ENCODE assay signal across 8 cellular contexts in genomic region chr6:159789377-159790148, GRCh38. TPM values are rescaled to one million over a fixed set of nuclear protein-coding genes. Genes with fewer than 3 reads are reported as not detected.
DNase-seq lines count a peak whose midpoint lies in the region; ATAC-seq and TF ChIP-seq lines count a peak whose summit lies in the region.

Gene TCP1 (minus strand): TSS chr6:159789602. CDS start chr6:159789468, 134 bp downstream.

- no peak for TF ChIP-seq CTCF in BJ (IDR thresholded peaks at IDR 0.05; ENCODE audit: insufficient read depth, low read depth, low read length)
- no peak for TF ChIP-seq CTCF in colonic mucosa (IDR thresholded peaks at IDR 0.05)

- H3K4me1 ChIP-seq in colonic mucosa: peaks cover 19% of the 10 kb centered on the region

- peaks cover 3% of the 10 kb centered on the region for H3K27me3 Mint-ChIP-seq in activated CD4-positive, alpha-beta T cell treated with anti-CD3 and anti-CD28 coated beads, Interleukin-2, amount 10 ng/mL, durations not matched to agents 24 days and 14 days

- peak within 1 kb of the TSS; percentile 95 to 97 for H3K9ac ChIP-seq in colonic mucosa (ENCODE audit: low read depth in 2 of 2, low read length in 2 of 2)

- H3K4me3 Mint-ChIP-seq in activated CD4-positive, alpha-beta T cell treated with anti-CD3 and anti-CD28 coated beads, Interleukin-2, amount 10 ng/mL, durations not matched to agents 24 days and 14 days: peak within 1 kb of the TSS; percentile 97

- no peaks in the 10 kb centered on the region for H3K9me3 Mint-ChIP-seq in activated CD4-positive, alpha-beta T cell treated with anti-CD3 and anti-CD28 coated beads, Interleukin-2, amount 10 ng/mL, durations not matched to agents 24 days and 14 days

- CTCF ChIA-PET in BJ (lab: Yijun Ruan, JAX): interaction anchor here (0.6 to 5.5 kb wide), 3 partner anchors 64 to 98 kb away, joined by 3 to 33 read pairs (median 3); no protein-coding TSS in a partner anchor

- intact Hi-C loops in activated CD4-positive, alpha-beta T cell treated with anti-CD3 and anti-CD28 coated beads, Interleukin-2, amount 10 ng/mL, durations not matched to agents 24 days and 14 days (cut with micrococcal nuclease): loop anchor here (1.0 to 10.0 kb wide), 8 partner anchors 27 to 315 kb away; partner anchors contain the start of genes ACAT2, IGF2R and WTAP
- intact Hi-C loops in colonic mucosa (cut with DNase I): loop anchor here (5.0 kb wide), 1 partner anchor 97 kb away; the partner anchor contains the start of gene SOD2

- H3K27ac ChIP-seq in colonic mucosa: peak within 1 kb of the TSS; percentile 95

- ATAC-seq in GM19324 (IDR thresholded peaks at IDR 0.05; ENCODE audit: low FRiP score, unreplicated experiment): peak; percentile 89
- ATAC-seq in HG03469 (IDR thresholded peaks at IDR 0.05; ENCODE audit: unreplicated experiment): peak; percentile 58

- peaks cover 72% of the 10 kb centered on the region for H3K36me3 Mint-ChIP-seq in activated CD4-positive, alpha-beta T cell treated with anti-CD3 and anti-CD28 coated beads, Interleukin-2, amount 10 ng/mL, durations not matched to agents 24 days and 14 days (ENCODE audit: low read depth)

- H3K9me3 ChIP-seq in colonic mucosa: no peaks in the 10 kb centered on the region

- H3K4me3 ChIP-seq in BJ (ENCODE audit: low read depth, low read length) (peak within 1 kb of the TSS; percentile 87), colonic mucosa (peak within 1 kb of the TSS; percentile 85)

- H3K27me3 ChIP-seq in BJ (ENCODE audit: control insufficient read depth, insufficient read depth, low read length) (no peaks in the 10 kb centered on the region), colonic mucosa (no peaks in the 10 kb centered on the region)

- peak within 1 kb of the TSS; percentile 98 for H3K27ac Mint-ChIP-seq in activated CD4-positive, alpha-beta T cell treated with anti-CD3 and anti-CD28 coated beads, Interleukin-2, amount 10 ng/mL, durations not matched to agents 24 days and 14 days

- peaks cover 46% of the 10 kb centered on the region for H3K4me1 Mint-ChIP-seq in activated CD4-positive, alpha-beta T cell treated with anti-CD3 and anti-CD28 coated beads, Interleukin-2, amount 10 ng/mL, durations not matched to agents 24 days and 14 days

- POLR2A ChIA-PET in BJ (lab: Charles Lee): interaction anchor here (0.5 to 1.7 kb wide), 6 partner anchors 30 to 97 kb away, joined by 3 to 5 read pairs (median 4); no protein-coding TSS in a partner anchor

- DNase-seq in BJ (ENCODE audit: low read depth) (peak; percentile 99), NCI-H526 treated with DMSO at 0.1 percent for 48 hours (lab: John Stamatoyannopoulos, UW) (peak; percentile 98), colonic mucosa (peak; percentile 100), kidney tubule cell (ENCODE audit: low spot score) (peak; percentile 100)
- DNase-seq in activated CD4-positive, alpha-beta T cell treated with anti-CD3 and anti-CD28 coated beads, Interleukin-2, amount 10 ng/mL, durations not matched to agents 24 days and 14 days: peak; percentile 100
- DNase-seq in stimulated activated CD4-positive, alpha-beta T cell treated with anti-CD3 and anti-CD28 coated beads, Interleukin-1b, Interleukin-23, amount 100 ng/mL, for 24 hours (ENCODE audit: low read depth in 4 of 4, low spot score in 1 of 4): peak; percentile 97 to 100 (median 98)

- H3K36me3 ChIP-seq in BJ (ENCODE audit: control insufficient read depth, insufficient read depth, low read length) (peaks cover 6% of the 10 kb centered on the region), colonic mucosa (peaks cover 4% of the 10 kb centered on the region)

RNA-seq across cellular contexts. Expression of gene TCP1, which starts in this region (rescaled TPM):
- polyA plus RNA-seq in BJ (2011; rRNA removed): 107 and 144 TPM in 2 replicates
- polyA minus RNA-seq in BJ (2011; rRNA and poly(A)+ RNA removed): 116 and 120 TPM in 2 replicates
- total RNA-seq in activated CD4-positive, alpha-beta T cell treated with anti-CD3 and anti-CD28 coated beads, Interleukin-2, amount 10 ng/mL, durations not matched to agents 24 days and 14 days: 528 and 531 TPM in 2 replicates
- total RNA-seq in colonic mucosa: 100 to 1,000 TPM; 163 to 294 TPM

Comparison
In these comparisons a context has a peak if more than half of its experiments do, and no peak if none do; other contexts are left out.
1. Peak in every context shown above with its lines: DNase-seq, ATAC-seq, H3K4me3 ChIP-seq and H3K27ac ChIP-seq.